In the genomic region with DNA sequence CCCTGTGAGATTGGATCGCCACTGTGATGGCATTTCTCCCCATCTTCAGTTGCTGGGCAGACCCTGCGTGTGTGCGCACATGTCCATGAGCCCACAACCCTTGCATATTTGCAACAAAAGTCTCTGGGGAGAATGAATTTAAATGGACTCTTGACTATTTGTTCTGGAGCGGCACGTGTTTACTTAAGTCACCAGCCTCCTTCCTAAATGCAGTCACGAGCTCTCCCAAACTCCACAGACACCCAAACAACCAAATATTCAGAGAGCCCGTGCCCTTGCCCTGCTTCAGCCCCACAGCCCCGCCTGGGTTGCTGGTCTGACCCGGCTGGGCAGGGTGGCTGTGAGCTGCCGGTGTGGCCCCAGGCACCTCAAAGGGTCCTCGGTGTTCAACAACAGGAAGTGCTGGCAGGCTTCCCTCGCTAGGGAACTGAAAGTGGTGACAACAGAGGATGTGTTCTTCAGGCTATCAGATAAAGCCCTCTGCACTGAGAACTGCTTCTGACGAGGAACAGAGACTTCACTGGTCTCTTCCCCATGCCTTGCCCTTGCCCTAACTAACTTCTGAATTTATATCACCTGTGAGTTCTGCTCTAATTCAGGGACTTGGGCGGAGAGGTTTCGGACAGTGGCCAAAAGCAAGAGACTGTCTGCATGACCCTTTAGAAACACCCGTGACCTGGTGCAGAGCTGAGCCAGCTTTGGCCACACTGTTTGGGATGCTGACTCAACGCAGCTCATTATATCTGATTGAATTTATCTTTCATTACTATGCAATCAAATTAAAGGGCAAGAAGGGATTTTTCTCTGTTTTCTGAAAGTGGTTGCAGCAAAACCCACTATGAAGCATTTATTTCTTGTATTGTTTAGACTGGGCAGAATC, we compare ENCODE assay signal across 8 cellular contexts. TPM values are rescaled to one million over a fixed set of nuclear protein-coding genes. Genes with fewer than 3 reads are reported as not detected.
DNase-seq lines count a peak whose midpoint lies in the region; ATAC-seq and TF ChIP-seq lines count a peak whose summit lies in the region.

No MANE protein-coding gene starts in this region.

- in situ Hi-C loops in SK-MEL-5 (cut with HindIII; ENCODE audit: low pct_unique_long_range_greater_than_20kb, low sequenced_read_pairs), result no loop called here

- H3K27me3 Mint-ChIP-seq in activated naive CD4-positive, alpha-beta T cell treated with anti-CD3 and anti-CD28 coated beads, Interleukin-2, amount 10 ng/mL, durations not matched to agents 7 days and 5 days, result no peaks in the 10 kb centered on the region

- 53% methylated on average over 17 of the region's 17 CpGs for WGBS in hepatocyte (ENCODE audit: low lambda C conversion rate, missing lambda C conversion rate)

- H3K27ac Mint-ChIP-seq in activated naive CD4-positive, alpha-beta T cell treated with anti-CD3 and anti-CD28 coated beads, Interleukin-2, amount 10 ng/mL, durations not matched to agents 7 days and 5 days, result peak overlapping the region; percentile 98

- H4K20me1 ChIP-seq in hepatocyte (ENCODE audit: insufficient read depth, poor library complexity, severe bottlenecking), result no peaks in the 10 kb centered on the region

- peaks cover 7% of the 10 kb centered on the region for H3K4me1 ChIP-seq in hepatocyte (ENCODE audit: insufficient read depth)

- peaks cover 65% of the 10 kb centered on the region for H3K4me1 Mint-ChIP-seq in activated naive CD4-positive, alpha-beta T cell treated with anti-CD3 and anti-CD28 coated beads, Interleukin-2, amount 10 ng/mL, durations not matched to agents 7 days and 5 days

- H3K36me3 Mint-ChIP-seq in activated naive CD4-positive, alpha-beta T cell treated with anti-CD3 and anti-CD28 coated beads, Interleukin-2, amount 10 ng/mL, durations not matched to agents 7 days and 5 days, result peaks cover 32% of the 10 kb centered on the region

- no peak for TF ChIP-seq CTCF in hepatocyte (IDR thresholded peaks at IDR 0.05; ENCODE audit: poor library complexity)

- no peaks in the 10 kb centered on the region for H3K79me2 ChIP-seq in hepatocyte

- no peak overlapping the region for H3K4me3 ChIP-seq in hepatocyte

- CTCF ChIA-PET in activated naive CD4-positive, alpha-beta T cell treated with anti-CD3 and anti-CD28 coated beads, Interleukin-2, amount 10 ng/mL, durations not matched to agents 7 days and 5 days (lab: Charles Lee), result interaction anchor here (1.0 to 2.8 kb wide), 6 partner anchors 9 to 60 kb away, joined by 3 to 14 read pairs (median 7); no protein-coding TSS in a partner anchor

- peak; percentile 99 for ATAC-seq in HG03135 (IDR thresholded peaks at IDR 0.05; ENCODE audit: unreplicated experiment)

- no peaks in the 10 kb centered on the region for H3K36me3 ChIP-seq in hepatocyte (replicated peaks; ENCODE audit: insufficient read depth, low read depth)

- H3K27ac ChIP-seq in hepatocyte, result peak overlapping the region; percentile 76

- H3K9me2 ChIP-seq in hepatocyte (replicated peaks; ENCODE audit: insufficient read depth), result no peaks in the 10 kb centered on the region

- peak overlapping the region; percentile 70 for H3K4me2 ChIP-seq in hepatocyte

- peak; percentile 32 for DNase-seq in NCI-H1092 treated with DMSO at 0.1 percent for 48 hours (lab: John Stamatoyannopoulos, UW)
- no peak for DNase-seq in NCI-H1092 (lab: John Stamatoyannopoulos, UW)
- peak; percentile 44 for DNase-seq in SK-MEL-5 (ENCODE audit: low read depth, low spot score)
- DNase-seq in activated naive CD4-positive, alpha-beta T cell treated with anti-CD3 and anti-CD28 coated beads, Interleukin-2, amount 10 ng/mL, durations not matched to agents 7 days and 5 days, result peak; percentile 88
- DNase-seq in hepatocyte (ENCODE audit: low spot score), result peak; percentile 52
- peak; percentile 74 for DNase-seq in stimulated activated CD4-positive, alpha-beta T cell treated with anti-CD3 and anti-CD28 coated beads, Interleukin-15, amount 100 ng/mL, for 24 hours
- DNase-seq in NCI-H1694 (lab: John Stamatoyannopoulos, UW), result no peak

- no peaks in the 10 kb centered on the region for H3K27me3 ChIP-seq in hepatocyte

- H2AFZ ChIP-seq in hepatocyte, result peak overlapping the region; percentile 83

- peak overlapping the region; percentile 53 for H3K4me3 Mint-ChIP-seq in activated naive CD4-positive, alpha-beta T cell treated with anti-CD3 and anti-CD28 coated beads, Interleukin-2, amount 10 ng/mL, durations not matched to agents 7 days and 5 days

- H3K9me3 ChIP-seq in hepatocyte (ENCODE audit: low read depth), result no peaks in the 10 kb centered on the region

- peaks cover 9% of the 10 kb centered on the region for H3K9me3 Mint-ChIP-seq in activated naive CD4-positive, alpha-beta T cell treated with anti-CD3 and anti-CD28 coated beads, Interleukin-2, amount 10 ng/mL, durations not matched to agents 7 days and 5 days

RNA-seq across cellular contexts. Expression of gene CD180, which starts 19.2 kb away (rescaled TPM):
- not detected in 2 replicates for total RNA-seq in SK-MEL-5 (2014; rRNA removed; shearing (Covaris generic))
- not detected in 2 replicates for polyA plus RNA-seq in SK-MEL-5 (2015; cell fraction: cytosol; rRNA removed)
- polyA plus RNA-seq in SK-MEL-5 (2015; cell fraction: nucleus; rRNA removed), result not detected in 2 replicates
- 0.07 and 0.12 TPM in 2 replicates for total RNA-seq in hepatocyte
- polyA plus RNA-seq in hepatocyte, result 0.24 TPM in 1 of 2 replicates, not detected in the other

Comparison
In these comparisons a context has a peak if more than half of its experiments do, and no peak if none do; other contexts are left out.
1. DNase-seq: peak in NCI-H1092 treated with DMSO at 0.1 percent for 48 hours (single experiment), SK-MEL-5 (single experiment), activated naive CD4-positive, alpha-beta T cell treated with anti-CD3 and anti-CD28 coated beads, Interleukin-2, amount 10 ng/mL, durations not matched to agents 7 days and 5 days (single experiment), hepatocyte (single experiment) and stimulated activated CD4-positive, alpha-beta T cell treated with anti-CD3 and anti-CD28 coated beads, Interleukin-15, amount 100 ng/mL, for 24 hours (single experiment); none in NCI-H1092 (single experiment) and NCI-H1694 (single experiment).